ENCODE assay signal across 9 cellular contexts in the genomic region with DNA sequence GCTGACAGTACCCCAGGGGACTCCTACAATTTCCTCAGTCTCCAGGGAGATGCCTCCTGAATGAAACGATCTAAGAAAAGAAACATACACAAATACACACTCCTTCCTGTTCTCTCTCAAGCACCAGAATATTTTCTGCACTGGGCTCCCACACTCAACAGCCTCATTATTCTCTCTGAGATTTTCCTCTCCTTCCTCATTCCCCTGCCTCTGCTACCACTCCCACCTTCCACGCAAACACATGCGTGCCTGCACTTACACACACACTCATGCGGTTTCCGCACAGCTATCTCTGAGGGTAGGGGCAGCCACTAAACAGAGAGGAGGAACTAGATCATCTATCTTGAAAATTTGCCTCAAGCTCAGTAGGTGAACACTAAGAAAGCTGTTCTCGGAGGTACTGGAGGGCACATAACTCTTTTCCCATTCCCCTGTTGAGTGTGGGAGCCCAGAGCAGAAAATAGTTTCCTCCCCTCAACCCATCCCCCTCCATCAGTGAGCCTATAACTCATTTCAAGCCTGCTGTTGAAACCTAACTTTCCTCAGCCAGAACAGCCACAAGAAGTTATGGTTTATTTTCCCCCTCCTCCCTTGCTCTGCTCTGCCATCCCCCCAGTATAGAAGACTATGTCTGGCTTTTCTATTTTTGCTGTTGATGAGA. TPM values are rescaled to one million over a fixed set of nuclear protein-coding genes. Genes with fewer than 3 reads are reported as not detected.
DNase-seq lines count a peak whose midpoint lies in the region; ATAC-seq and TF ChIP-seq lines count a peak whose summit lies in the region.
"Had no signal": no experiment of that assay in that cellular context is flagged by ENCODE, and none has a peak within 500 bp of the region (broad histone marks: within the 10 kb centered on the region; RNA-seq: fewer than 3 reads in every experiment).

No MANE protein-coding gene starts in this region.

- TF ChIP-seq CTCF in coronary artery (IDR thresholded peaks at IDR 0.05) = no peak
- TF ChIP-seq CTCF in progenitor cell of endocrine pancreas (IDR thresholded peaks at IDR 0.05; ENCODE audit: unreplicated experiment) = no peak

- peaks cover 6% of the 10 kb centered on the region for H3K9me3 Mint-ChIP-seq in progenitor cell of endocrine pancreas (ENCODE audit: low read depth)

- H3K4me3 ChIP-seq in coronary artery = peak overlapping the region; percentile 49
- H3K4me3 ChIP-seq: pancreas had no signal

- no peaks in the 10 kb centered on the region for H3K36me3 Mint-ChIP-seq in progenitor cell of endocrine pancreas (ENCODE audit: insufficient read depth)

- H3K27ac Mint-ChIP-seq in progenitor cell of endocrine pancreas = no peak overlapping the region

- no peak overlapping the region for H3K27ac ChIP-seq in coronary artery
- H3K27ac ChIP-seq: pancreas had no signal

- peak; percentile 40 for DNase-seq in activated naive CD4-positive, alpha-beta T cell treated with Interleukin-2 at 50 U/mL for 16 hours
- no peak for DNase-seq in activated naive CD4-positive, alpha-beta T cell (lab: John Stamatoyannopoulos, UW)
- DNase-seq in OCI-M1 (lab: John Stamatoyannopoulos, UW) (peak; percentile 86), coronary artery (ENCODE audit: low spot score) (no peak), progenitor cell of endocrine pancreas (ENCODE audit: low spot score, unreplicated experiment) (no peak), HPDE6-E6E7 (ENCODE audit: extremely low spot score) (no peak)
- DNase-seq in stimulated activated CD8-positive, alpha-beta memory T cell treated with anti-CD3 and anti-CD28 coated beads, Interleukin-4, amount 100 ng/mL, for 48 hours = peak; percentile 54
- DNase-seq: pancreas had no signal

- peaks cover 3% of the 10 kb centered on the region for H3K4me1 Mint-ChIP-seq in progenitor cell of endocrine pancreas (ENCODE audit: low read depth)

- peaks cover 2% of the 10 kb centered on the region for H3K27me3 Mint-ChIP-seq in progenitor cell of endocrine pancreas

- ATAC-seq in HG02870 (IDR thresholded peaks at IDR 0.05; ENCODE audit: unreplicated experiment) = peak; percentile 73

- H3K4me3 Mint-ChIP-seq in progenitor cell of endocrine pancreas (ENCODE audit: low read depth) = no peak overlapping the region

RNA-seq across cellular contexts. Expression of gene TIPARP, which starts 30.5 kb away (rescaled TPM):
- total RNA-seq in progenitor cell of endocrine pancreas = 32.1 and 38.6 TPM in 2 replicates

Comparison
In these comparisons a context has a peak if more than half of its experiments do, and no peak if none do; other contexts are left out.
1. DNase-seq: peak in activated naive CD4-positive, alpha-beta T cell treated with Interleukin-2 at 50 U/mL for 16 hours (single experiment), OCI-M1 (single experiment) and stimulated activated CD8-positive, alpha-beta memory T cell treated with anti-CD3 and anti-CD28 coated beads, Interleukin-4, amount 100 ng/mL, for 48 hours (single experiment); none in activated naive CD4-positive, alpha-beta T cell (0 of 4), coronary artery (single experiment), progenitor cell of endocrine pancreas (single experiment) and HPDE6-E6E7 (single experiment).